ENCODE assay signal across 10 cellular contexts in the genomic region with DNA sequence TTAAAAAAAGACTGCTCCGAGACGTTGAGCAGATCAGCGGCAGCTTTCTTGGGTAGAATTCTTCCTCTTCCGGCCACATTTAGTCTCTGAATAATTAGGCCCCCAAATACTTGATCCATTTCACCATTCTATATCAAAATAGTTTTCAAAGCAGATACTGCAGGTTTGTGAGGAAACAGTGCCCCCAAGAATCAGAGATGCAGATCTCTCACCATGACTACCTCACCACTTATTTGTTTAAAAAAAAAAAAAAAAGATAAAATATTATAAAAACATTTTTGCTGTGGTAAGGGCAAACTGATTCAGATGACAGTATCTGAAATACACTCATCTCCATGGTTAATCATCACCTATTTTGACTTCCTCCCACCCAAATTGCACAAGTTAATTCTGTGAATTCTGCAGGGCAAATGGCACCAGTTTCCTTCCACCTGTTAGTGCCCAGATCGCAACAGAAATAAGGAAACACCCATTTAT.
DNase-seq lines count a peak whose midpoint lies in the region; ATAC-seq lines count a peak whose summit lies in the region.
"Had no signal": no experiment of that assay in that cellular context is flagged by ENCODE, and none has a peak within 500 bp of the region (broad histone marks: within the 10 kb centered on the region; RNA-seq: fewer than 3 reads in every experiment).

No MANE protein-coding gene starts in this region.

- ATAC-seq in stimulated activated naive CD8-positive, alpha-beta T cell treated with anti-CD3 and anti-CD28 coated beads, Interleukin-15, amount 100 ng/mL, for 72 hours = peak; percentile 48

- intact Hi-C loops in activated naive CD4-positive, alpha-beta T cell treated with anti-CD3 and anti-CD28 coated beads for 36 hours (cut with micrococcal nuclease) = loop anchor here (1.0 to 10.0 kb wide), 5 partner anchors 8 to 560 kb away; partner anchors contain the start of genes CDNF, HSPA14, MSANTD7 and RPP38

- H3K4me3 Mint-ChIP-seq in activated naive CD4-positive, alpha-beta T cell treated with anti-CD3 and anti-CD28 coated beads for 36 hours = peak overlapping the region; percentile 63
- H3K4me3 Mint-ChIP-seq in stimulated activated naive CD8-positive, alpha-beta T cell treated with anti-CD3 and anti-CD28 coated beads, Interleukin-15, amount 100 ng/mL, for 72 hours = peak overlapping the region; percentile 65 to 83

- peaks cover 87% of the 10 kb centered on the region for H3K4me1 Mint-ChIP-seq in activated naive CD4-positive, alpha-beta T cell treated with anti-CD3 and anti-CD28 coated beads for 36 hours (ENCODE audit: low read depth)
- H3K4me1 Mint-ChIP-seq in stimulated activated naive CD8-positive, alpha-beta T cell treated with anti-CD3 and anti-CD28 coated beads, Interleukin-15, amount 100 ng/mL, for 72 hours = peaks cover 97% of the 10 kb centered on the region

- DNase-seq in activated naive CD4-positive, alpha-beta T cell treated with anti-CD3 and anti-CD28 coated beads for 36 hours = no peak
- no peak for DNase-seq in activated naive CD4-positive, alpha-beta T cell (lab: John Stamatoyannopoulos, UW)
- DNase-seq in Kasumi-1 (lab: John Stamatoyannopoulos, UW) (peak; percentile 78 to 85), NCI-H2227 treated with DMSO at 0.1 percent for 48 hours (lab: John Stamatoyannopoulos, UW) (no peak)
- peak; percentile 78 for DNase-seq in central memory CD4-positive, alpha-beta T cell
- no peak for DNase-seq in stimulated activated naive CD8-positive, alpha-beta T cell treated with anti-CD3 and anti-CD28 coated beads, Interleukin-15, amount 100 ng/mL, for 72 hours
- no peak for DNase-seq in activated effector memory CD4-positive, alpha-beta T cell treated with Interleukin-2 at 50 U/mL for 16 hours
- no peak for DNase-seq in activated effector memory CD4-positive, alpha-beta T cell treated with anti-CD3 and anti-CD28 coated beads, Interleukin-2, amount 50 U/mL, for 16 hours
- DNase-seq: cortex of kidney, psoas muscle had no signal

- peak overlapping the region; percentile 88 for H3K27ac Mint-ChIP-seq in activated naive CD4-positive, alpha-beta T cell treated with anti-CD3 and anti-CD28 coated beads for 36 hours
- peak overlapping the region; percentile 95 to 99 for H3K27ac Mint-ChIP-seq in stimulated activated naive CD8-positive, alpha-beta T cell treated with anti-CD3 and anti-CD28 coated beads, Interleukin-15, amount 100 ng/mL, for 72 hours

- H3K9me3 Mint-ChIP-seq in activated naive CD4-positive, alpha-beta T cell treated with anti-CD3 and anti-CD28 coated beads for 36 hours = peaks cover 2% of the 10 kb centered on the region
- H3K9me3 Mint-ChIP-seq in stimulated activated naive CD8-positive, alpha-beta T cell treated with anti-CD3 and anti-CD28 coated beads, Interleukin-15, amount 100 ng/mL, for 72 hours = peaks cover 4 to 12% of the 10 kb centered on the region in 2 donors

- H3K36me3 Mint-ChIP-seq in activated naive CD4-positive, alpha-beta T cell treated with anti-CD3 and anti-CD28 coated beads for 36 hours (ENCODE audit: low read depth) = peaks cover 42% of the 10 kb centered on the region

- CTCF ChIA-PET in activated naive CD4-positive, alpha-beta T cell treated with anti-CD3 and anti-CD28 coated beads for 36 hours (lab: Charles Lee) = no interaction called here

- H3K27me3 Mint-ChIP-seq in activated naive CD4-positive, alpha-beta T cell treated with anti-CD3 and anti-CD28 coated beads for 36 hours (ENCODE audit: low read depth) = no peaks in the 10 kb centered on the region
- no peaks in the 10 kb centered on the region for H3K27me3 Mint-ChIP-seq in stimulated activated naive CD8-positive, alpha-beta T cell treated with anti-CD3 and anti-CD28 coated beads, Interleukin-15, amount 100 ng/mL, for 72 hours

Comparison
In these comparisons a context has a peak if more than half of its experiments do, and no peak if none do; other contexts are left out.
1. DNase-seq: peak in Kasumi-1 (2 of 2) and central memory CD4-positive, alpha-beta T cell (single experiment); none in activated naive CD4-positive, alpha-beta T cell treated with anti-CD3 and anti-CD28 coated beads for 36 hours (single experiment), activated naive CD4-positive, alpha-beta T cell (0 of 4), stimulated activated naive CD8-positive, alpha-beta T cell treated with anti-CD3 and anti-CD28 coated beads, Interleukin-15, amount 100 ng/mL, for 72 hours (0 of 2), activated effector memory CD4-positive, alpha-beta T cell treated with Interleukin-2 at 50 U/mL for 16 hours (single experiment), activated effector memory CD4-positive, alpha-beta T cell treated with anti-CD3 and anti-CD28 coated beads, Interleukin-2, amount 50 U/mL, for 16 hours (single experiment) and NCI-H2227 treated with DMSO at 0.1 percent for 48 hours (single experiment).